In the genomic region with DNA sequence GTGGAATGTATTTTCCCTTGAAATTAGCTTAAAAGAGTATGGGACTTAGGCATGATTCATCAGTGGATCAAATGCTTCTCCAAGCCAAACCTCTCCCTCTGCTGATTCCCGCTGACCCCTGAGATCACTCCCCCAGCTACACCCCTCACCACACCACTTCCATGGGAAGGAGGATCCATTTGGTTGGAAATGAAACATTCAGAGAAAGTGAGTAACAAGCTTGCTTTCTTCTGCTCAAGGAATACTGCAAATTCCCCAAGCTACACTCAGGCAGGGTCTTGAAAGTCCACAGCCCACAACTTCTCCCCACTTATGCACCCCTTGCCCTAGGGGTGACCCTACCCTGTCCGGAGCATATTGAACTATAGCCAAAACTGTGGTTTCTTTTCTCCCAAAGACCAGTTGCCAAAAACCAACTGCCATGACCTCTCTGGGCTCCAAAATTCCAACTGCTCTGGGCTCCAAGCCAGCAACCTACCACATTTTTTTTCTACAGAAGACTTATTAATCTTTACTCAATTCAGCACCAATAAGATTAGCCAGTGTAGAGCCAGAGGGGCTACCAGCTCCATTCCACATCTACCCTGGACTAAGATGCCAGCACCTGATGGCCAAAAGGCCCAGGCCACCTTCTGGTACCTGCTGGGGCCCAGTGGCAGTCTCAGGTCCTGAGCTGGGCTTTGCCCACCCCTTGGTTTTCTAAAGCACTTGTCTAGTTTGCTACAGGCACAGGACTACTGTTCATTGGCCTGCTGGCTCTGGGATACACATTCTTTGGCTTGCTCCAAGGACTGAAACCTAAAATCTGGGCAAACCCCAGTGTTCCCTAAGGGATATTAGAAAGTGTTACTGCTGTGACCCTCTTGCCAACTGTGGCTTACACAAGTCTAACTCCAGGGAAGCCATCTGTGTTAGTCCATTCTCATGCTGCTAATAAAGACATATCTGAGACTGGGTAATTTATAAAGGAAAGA, we compare ENCODE assay signal across 10 cellular contexts.
DNase-seq lines count a peak whose midpoint lies in the region; ATAC-seq and TF ChIP-seq lines count a peak whose summit lies in the region.
"Had no signal": no experiment of that assay in that cellular context is flagged by ENCODE, and none has a peak within 500 bp of the region (broad histone marks: within the 10 kb centered on the region; RNA-seq: fewer than 3 reads in every experiment).

No MANE protein-coding gene starts in this region.

- peak overlapping the region; percentile 37 to 64 (median 54) for H3K27ac ChIP-seq in esophagus muscularis mucosa (replicated peaks in 1 of 4)

- H3K4me3 ChIP-seq in AG10803 (ENCODE audit: low read length) (no peak overlapping the region), esophagus muscularis mucosa (no peak overlapping the region)

- TF ChIP-seq EP300 in esophagus muscularis mucosa (IDR thresholded peaks at IDR 0.05): no peak

- ATAC-seq in HG02852 (IDR thresholded peaks at IDR 0.05; ENCODE audit: unreplicated experiment): no peak
- ATAC-seq: activated CD4-positive, CD25-positive, alpha-beta regulatory T cell treated with anti-CD3 and anti-CD28 coated beads, Interleukin-2, amount 50 U/mL, for 24 hours had no signal

- peak; percentile 89 for DNase-seq in AG10803 (ENCODE audit: low read depth)
- peak; percentile 32 for DNase-seq in NCI-H69 (lab: John Stamatoyannopoulos, UW)
- DNase-seq in esophagus muscularis mucosa (ENCODE audit: extremely low spot score): no peak
- peak; percentile 60 for DNase-seq in non-pigmented ciliary epithelial cell (ENCODE audit: low read depth)
- no peak for DNase-seq in NCI-H146 treated with DMSO at 0.1 percent for 48 hours (lab: John Stamatoyannopoulos, UW; ENCODE audit: unreplicated experiment)
- DNase-seq in activated CD4-positive, CD25-positive, alpha-beta regulatory T cell treated with anti-CD3 and anti-CD28 coated beads, Interleukin-2, amount 50 U/mL, for 72 hours: no peak
- DNase-seq in DMS153 (lab: John Stamatoyannopoulos, UW): no peak
- DNase-seq: DND-41 had no signal

- no peaks in the 10 kb centered on the region for H3K27me3 ChIP-seq in esophagus muscularis mucosa

- no peaks in the 10 kb centered on the region for H3K9me3 ChIP-seq in esophagus muscularis mucosa

- intact Hi-C loops in esophagus muscularis mucosa (cut with DNase I): no loop called here

- TF ChIP-seq CTCF in AG10803 (conservative IDR thresholded peaks at IDR 0.05; ENCODE audit: low read length): no peak
- no peak for TF ChIP-seq CTCF in esophagus muscularis mucosa (IDR thresholded peaks at IDR 0.05)

- TF ChIP-seq POLR2A in esophagus muscularis mucosa (IDR thresholded peaks at IDR 0.05; ENCODE audit: low read depth): no peak

- H3K4me1 ChIP-seq in esophagus muscularis mucosa: peaks cover 66 to 86% (median 78%) of the 10 kb centered on the region in 4 donors

- WGBS in esophagus muscularis mucosa: 35% methylated on average over 2 of the region's 2 CpGs

- no peaks in the 10 kb centered on the region for H3K36me3 ChIP-seq in esophagus muscularis mucosa

Comparison
In these comparisons a context has a peak if more than half of its experiments do, and no peak if none do; other contexts are left out.
1. DNase-seq: peak in AG10803 (single experiment), NCI-H69 (single experiment) and non-pigmented ciliary epithelial cell (single experiment); none in esophagus muscularis mucosa (single experiment), NCI-H146 treated with DMSO at 0.1 percent for 48 hours (single experiment), activated CD4-positive, CD25-positive, alpha-beta regulatory T cell treated with anti-CD3 and anti-CD28 coated beads, Interleukin-2, amount 50 U/mL, for 72 hours (single experiment) and DMS153 (single experiment).